ENCODE assay signal across 11 cellular contexts in genomic region chr13:114108141-114108761, GRCh38. TPM values are rescaled to one million over a fixed set of nuclear protein-coding genes. Genes with fewer than 3 reads are reported as not detected.
DNase-seq lines count a peak whose midpoint lies in the region; ATAC-seq and TF ChIP-seq lines count a peak whose summit lies in the region.
"Had no signal": no experiment of that assay in that cellular context is flagged by ENCODE, and none has a peak within 500 bp of the region (broad histone marks: within the 10 kb centered on the region; RNA-seq: fewer than 3 reads in every experiment).

No MANE protein-coding gene starts in this region.

- peaks cover 65% of the 10 kb centered on the region for H3K36me3 Mint-ChIP-seq in activated naive CD4-positive, alpha-beta T cell treated with anti-CD3 and anti-CD28 coated beads, Interleukin-2, amount 10 ng/mL, durations not matched to agents 7 days and 5 days
- peaks cover 3% of the 10 kb centered on the region for H3K36me3 Mint-ChIP-seq in brain
- H3K36me3 Mint-ChIP-seq in natural killer cell: no peaks in the 10 kb centered on the region

- peaks cover 4% of the 10 kb centered on the region for H3K9me3 Mint-ChIP-seq in activated naive CD4-positive, alpha-beta T cell treated with anti-CD3 and anti-CD28 coated beads, Interleukin-2, amount 10 ng/mL, durations not matched to agents 7 days and 5 days
- H3K9me3 Mint-ChIP-seq in brain: no peaks in the 10 kb centered on the region
- H3K9me3 Mint-ChIP-seq in natural killer cell: no peaks in the 10 kb centered on the region
- H3K9me3 Mint-ChIP-seq: activated naive CD8-positive, alpha-beta T cell treated with anti-CD3 and anti-CD28 coated beads, Interleukin-2, amount 10 ng/mL, durations not matched to agents 7 days and 5 days had no signal

- ATAC-seq in natural killer cell: peak; percentile 23 to 52 (median 51)
- ATAC-seq in aorta (ENCODE audit: low FRiP score): no peak
- ATAC-seq in body of pancreas: no peak
- ATAC-seq in GM18907 (IDR thresholded peaks at IDR 0.05; ENCODE audit: unreplicated experiment): no peak

- WGBS in aorta, 2 donors: 88 to 91% methylated on average over 33 of the region's 33 CpGs
- WGBS in body of pancreas, 2 donors: 89 to 94% methylated on average over 19 to 31 of the region's 33 CpGs
- 82% methylated on average over 33 of the region's 33 CpGs for WGBS in prostate gland

- H3K36me3 ChIP-seq in aorta (ENCODE audit: control insufficient read depth in 1 of 2, insufficient read depth in 2 of 2, low read length in 1 of 2) (no peaks in the 10 kb centered on the region), body of pancreas (replicated peaks in 1 of 2; ENCODE audit: insufficient read depth in 1 of 2, low read depth in 2 of 2) (no peaks in the 10 kb centered on the region), prostate gland (no peaks in the 10 kb centered on the region)

- H3K27me3 ChIP-seq in aorta (ENCODE audit: control insufficient read depth in 1 of 2, insufficient read depth in 2 of 2, low read length in 1 of 2) (no peaks in the 10 kb centered on the region), body of pancreas (no peaks in the 10 kb centered on the region), prostate gland (replicated peaks; ENCODE audit: insufficient read depth) (no peaks in the 10 kb centered on the region)

- H3K9me3 ChIP-seq in aorta (ENCODE audit: control insufficient read depth, low read length) (no peaks in the 10 kb centered on the region), body of pancreas (no peaks in the 10 kb centered on the region), prostate gland (no peaks in the 10 kb centered on the region)

- H3K27ac Mint-ChIP-seq in activated naive CD4-positive, alpha-beta T cell treated with anti-CD3 and anti-CD28 coated beads, Interleukin-2, amount 10 ng/mL, durations not matched to agents 7 days and 5 days: peak overlapping the region; percentile 85
- H3K27ac Mint-ChIP-seq in brain (peak overlapping the region; percentile 73 to 89 (median 78)), natural killer cell (peak overlapping the region; percentile 95 to 100)

- TF ChIP-seq CTCF in brain (conservative IDR thresholded peaks at IDR 0.05) (no peak), natural killer cell (IDR thresholded peaks at IDR 0.05) (no peak), body of pancreas (IDR thresholded peaks at IDR 0.05) (no peak), prostate gland (IDR thresholded peaks at IDR 0.05) (no peak)

- CTCF ChIA-PET in activated naive CD4-positive, alpha-beta T cell treated with anti-CD3 and anti-CD28 coated beads, Interleukin-2, amount 10 ng/mL, durations not matched to agents 7 days and 5 days (lab: Charles Lee): interaction anchor here (0.9 kb wide), 1 partner anchor 93 kb away, joined by 3 read pairs; no protein-coding TSS in a partner anchor

- DNase-seq in activated naive CD4-positive, alpha-beta T cell treated with anti-CD3 and anti-CD28 coated beads, Interleukin-2, amount 10 ng/mL, durations not matched to agents 7 days and 5 days: no peak
- no peak for DNase-seq in activated naive CD4-positive, alpha-beta T cell treated with Interleukin-2 at 50 U/mL for 16 hours
- DNase-seq in natural killer cell: peak; percentile 45
- DNase-seq in aorta: peak; percentile 42 to 47
- no peak for DNase-seq in body of pancreas
- DNase-seq in prostate gland (ENCODE audit: low spot score): no peak
- DNase-seq: KG1, NCI-H524 had no signal

- no peaks in the 10 kb centered on the region for H3K4me1 ChIP-seq in aorta (ENCODE audit: control insufficient read depth in 1 of 2, insufficient read depth in 2 of 2, low read length in 2 of 2)
- H3K4me1 ChIP-seq in body of pancreas: no peaks in the 10 kb centered on the region
- H3K4me1 ChIP-seq in prostate gland (replicated peaks): no peaks in the 10 kb centered on the region

- no peaks in the 10 kb centered on the region for H3K27me3 Mint-ChIP-seq in activated naive CD4-positive, alpha-beta T cell treated with anti-CD3 and anti-CD28 coated beads, Interleukin-2, amount 10 ng/mL, durations not matched to agents 7 days and 5 days
- H3K27me3 Mint-ChIP-seq in brain (no peaks in the 10 kb centered on the region), natural killer cell (ENCODE audit: low read depth in 2 of 2) (no peaks in the 10 kb centered on the region)
- H3K27me3 Mint-ChIP-seq: activated naive CD8-positive, alpha-beta T cell treated with anti-CD3 and anti-CD28 coated beads, Interleukin-2, amount 10 ng/mL, durations not matched to agents 7 days and 5 days had no signal

- intact Hi-C loops in natural killer cell (cut with micrococcal nuclease): loop anchor here (5.0 kb wide), 1 partner anchor 34 kb away; no protein-coding TSS in a partner anchor
- intact Hi-C loops in aorta (cut with DNase I): no loop called here
- intact Hi-C loops in body of pancreas (cut with DNase I): no loop called here
- intact Hi-C loops in prostate gland (cut with DNase I): no loop called here

- TF ChIP-seq POLR2A in body of pancreas (IDR thresholded peaks at IDR 0.05): no peak
- TF ChIP-seq POLR2A in prostate gland (IDR thresholded peaks at IDR 0.05): no peak

- peaks cover 63% of the 10 kb centered on the region for H3K4me1 Mint-ChIP-seq in activated naive CD4-positive, alpha-beta T cell treated with anti-CD3 and anti-CD28 coated beads, Interleukin-2, amount 10 ng/mL, durations not matched to agents 7 days and 5 days
- H3K4me1 Mint-ChIP-seq in brain: peaks cover 74% of the 10 kb centered on the region
- peaks cover 70 to 85% of the 10 kb centered on the region in 2 donors for H3K4me1 Mint-ChIP-seq in natural killer cell

- no peak overlapping the region for H3K27ac ChIP-seq in aorta (ENCODE audit: low read depth in 1 of 2, low read length in 2 of 2)
- no peak overlapping the region for H3K27ac ChIP-seq in body of pancreas
- H3K27ac ChIP-seq in prostate gland: no peak overlapping the region

- no peak overlapping the region for H3K4me3 ChIP-seq in aorta (ENCODE audit: low read length in 2 of 2)
- H3K4me3 ChIP-seq in body of pancreas: no peak overlapping the region
- no peak overlapping the region for H3K4me3 ChIP-seq in prostate gland

- peak overlapping the region; percentile 33 for H3K4me3 Mint-ChIP-seq in activated naive CD4-positive, alpha-beta T cell treated with anti-CD3 and anti-CD28 coated beads, Interleukin-2, amount 10 ng/mL, durations not matched to agents 7 days and 5 days
- H3K4me3 Mint-ChIP-seq in brain (peak overlapping the region in 1 of 5 experiments; percentile 46), natural killer cell (peak overlapping the region; percentile 86)

RNA-seq across cellular contexts. Expression of gene RASA3, which starts 24.2 kb away (rescaled TPM):
- polyA plus RNA-seq in brain (ENCODE audit: insufficient read depth, low read depth, low replicate concordance): 12.4 TPM
- 100 to 1,000 TPM; 252 to 277 (median 274) TPM for total RNA-seq in natural killer cell
- 10 to 100 TPM; 34.8 to 42.3 TPM for total RNA-seq in aorta
- 10 to 100 TPM in 1 of 2 donors, 1 to 10 TPM in 1; 8.1 to 23.0 TPM for polyA plus RNA-seq in aorta
- 10 to 100 TPM; 10.2 to 19.2 TPM for total RNA-seq in body of pancreas
- 10 to 100 TPM in 1 of 2 donors, 1 to 10 TPM in 1; 8.6 to 12.5 TPM for total RNA-seq in prostate gland

Comparison
In these comparisons a context has a peak if more than half of its experiments do, and no peak if none do; other contexts are left out.
1. DNase-seq: peak in natural killer cell (single experiment) and aorta (2 of 2); none in activated naive CD4-positive, alpha-beta T cell treated with anti-CD3 and anti-CD28 coated beads, Interleukin-2, amount 10 ng/mL, durations not matched to agents 7 days and 5 days (single experiment), activated naive CD4-positive, alpha-beta T cell treated with Interleukin-2 at 50 U/mL for 16 hours (single experiment), body of pancreas (0 of 4) and prostate gland (single experiment).
2. ATAC-seq: peak in natural killer cell (3 of 3); none in aorta (single experiment), body of pancreas (single experiment) and GM18907 (single experiment).
3. RNA of gene RASA3, which starts 24.2 kb away (total RNA-seq): 252 to 277 TPM in natural killer cell; 34.8 to 42.3 TPM in aorta, 10.2 to 19.2 TPM in body of pancreas and 8.6 to 12.5 TPM in prostate gland; every median in the first group is over 4 times any median in the second.
4. Peak in every context shown above with its lines, with median percentiles within 50 percentile points of each other: H3K27ac Mint-ChIP-seq.